In the genomic region with DNA sequence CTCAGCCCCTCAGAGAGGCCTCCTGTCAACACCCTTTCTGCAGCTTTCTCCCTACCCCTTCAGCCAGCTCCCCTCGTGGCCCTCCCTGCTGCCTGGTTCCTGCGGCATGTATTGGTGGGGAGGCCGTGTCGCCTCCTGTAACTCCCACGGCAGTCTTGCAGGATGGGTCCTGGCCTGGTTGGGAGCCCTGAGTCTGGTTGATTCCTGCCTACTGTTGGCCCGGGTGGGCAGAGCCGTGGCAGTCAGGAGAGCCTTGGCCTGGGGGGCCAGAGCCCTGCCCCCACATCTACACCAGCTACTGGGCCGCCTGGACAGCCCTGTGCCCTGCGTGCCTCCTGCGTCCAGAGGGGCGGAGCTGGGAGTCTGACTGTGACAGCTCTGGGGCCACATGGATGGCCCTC, we compare ENCODE assay signal across 1 cellular context.
TF ChIP-seq lines count a peak whose summit lies in the region.

No MANE protein-coding gene starts in this region.

TF ChIP-seq in GM23338, 12 proteins besides CTCF, POLR2A, EP300 and RAD21 (continued from another document):
- TF ChIP-seq, protein P1, sequence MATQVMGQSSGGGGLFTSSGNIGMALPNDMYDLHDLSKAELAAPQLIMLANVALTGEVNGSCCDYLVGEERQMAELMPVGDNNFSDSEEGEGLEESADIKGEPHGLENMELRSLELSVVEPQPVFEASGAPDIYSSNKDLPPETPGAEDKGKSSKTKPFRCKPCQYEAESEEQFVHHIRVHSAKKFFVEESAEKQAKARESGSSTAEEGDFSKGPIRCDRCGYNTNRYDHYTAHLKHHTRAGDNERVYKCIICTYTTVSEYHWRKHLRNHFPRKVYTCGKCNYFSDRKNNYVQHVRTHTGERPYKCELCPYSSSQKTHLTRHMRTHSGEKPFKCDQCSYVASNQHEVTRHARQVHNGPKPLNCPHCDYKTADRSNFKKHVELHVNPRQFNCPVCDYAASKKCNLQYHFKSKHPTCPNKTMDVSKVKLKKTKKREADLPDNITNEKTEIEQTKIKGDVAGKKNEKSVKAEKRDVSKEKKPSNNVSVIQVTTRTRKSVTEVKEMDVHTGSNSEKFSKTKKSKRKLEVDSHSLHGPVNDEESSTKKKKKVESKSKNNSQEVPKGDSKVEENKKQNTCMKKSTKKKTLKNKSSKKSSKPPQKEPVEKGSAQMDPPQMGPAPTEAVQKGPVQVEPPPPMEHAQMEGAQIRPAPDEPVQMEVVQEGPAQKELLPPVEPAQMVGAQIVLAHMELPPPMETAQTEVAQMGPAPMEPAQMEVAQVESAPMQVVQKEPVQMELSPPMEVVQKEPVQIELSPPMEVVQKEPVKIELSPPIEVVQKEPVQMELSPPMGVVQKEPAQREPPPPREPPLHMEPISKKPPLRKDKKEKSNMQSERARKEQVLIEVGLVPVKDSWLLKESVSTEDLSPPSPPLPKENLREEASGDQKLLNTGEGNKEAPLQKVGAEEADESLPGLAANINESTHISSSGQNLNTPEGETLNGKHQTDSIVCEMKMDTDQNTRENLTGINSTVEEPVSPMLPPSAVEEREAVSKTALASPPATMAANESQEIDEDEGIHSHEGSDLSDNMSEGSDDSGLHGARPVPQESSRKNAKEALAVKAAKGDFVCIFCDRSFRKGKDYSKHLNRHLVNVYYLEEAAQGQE (IDR thresholded peaks at IDR 0.05; ENCODE audit: unreplicated experiment), result no peak
- TF ChIP-seq EZH2 (IDR thresholded peaks at IDR 0.05; ENCODE audit: low read depth, unreplicated experiment), result no peak
- TF ChIP-seq NANOG (IDR thresholded peaks at IDR 0.05; ENCODE audit: borderline replicate concordance), result no peak
- TF ChIP-seq ZNF331 (CRISPR knock-in tag; IDR thresholded peaks at IDR 0.05; ENCODE audit: low read depth), result no peak
- TF ChIP-seq, protein P2, sequence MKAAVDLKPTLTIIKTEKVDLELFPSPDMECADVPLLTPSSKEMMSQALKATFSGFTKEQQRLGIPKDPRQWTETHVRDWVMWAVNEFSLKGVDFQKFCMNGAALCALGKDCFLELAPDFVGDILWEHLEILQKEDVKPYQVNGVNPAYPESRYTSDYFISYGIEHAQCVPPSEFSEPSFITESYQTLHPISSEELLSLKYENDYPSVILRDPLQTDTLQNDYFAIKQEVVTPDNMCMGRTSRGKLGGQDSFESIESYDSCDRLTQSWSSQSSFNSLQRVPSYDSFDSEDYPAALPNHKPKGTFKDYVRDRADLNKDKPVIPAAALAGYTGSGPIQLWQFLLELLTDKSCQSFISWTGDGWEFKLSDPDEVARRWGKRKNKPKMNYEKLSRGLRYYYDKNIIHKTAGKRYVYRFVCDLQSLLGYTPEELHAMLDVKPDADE (IDR thresholded peaks at IDR 0.05), result no peak
- TF ChIP-seq, protein P3, sequence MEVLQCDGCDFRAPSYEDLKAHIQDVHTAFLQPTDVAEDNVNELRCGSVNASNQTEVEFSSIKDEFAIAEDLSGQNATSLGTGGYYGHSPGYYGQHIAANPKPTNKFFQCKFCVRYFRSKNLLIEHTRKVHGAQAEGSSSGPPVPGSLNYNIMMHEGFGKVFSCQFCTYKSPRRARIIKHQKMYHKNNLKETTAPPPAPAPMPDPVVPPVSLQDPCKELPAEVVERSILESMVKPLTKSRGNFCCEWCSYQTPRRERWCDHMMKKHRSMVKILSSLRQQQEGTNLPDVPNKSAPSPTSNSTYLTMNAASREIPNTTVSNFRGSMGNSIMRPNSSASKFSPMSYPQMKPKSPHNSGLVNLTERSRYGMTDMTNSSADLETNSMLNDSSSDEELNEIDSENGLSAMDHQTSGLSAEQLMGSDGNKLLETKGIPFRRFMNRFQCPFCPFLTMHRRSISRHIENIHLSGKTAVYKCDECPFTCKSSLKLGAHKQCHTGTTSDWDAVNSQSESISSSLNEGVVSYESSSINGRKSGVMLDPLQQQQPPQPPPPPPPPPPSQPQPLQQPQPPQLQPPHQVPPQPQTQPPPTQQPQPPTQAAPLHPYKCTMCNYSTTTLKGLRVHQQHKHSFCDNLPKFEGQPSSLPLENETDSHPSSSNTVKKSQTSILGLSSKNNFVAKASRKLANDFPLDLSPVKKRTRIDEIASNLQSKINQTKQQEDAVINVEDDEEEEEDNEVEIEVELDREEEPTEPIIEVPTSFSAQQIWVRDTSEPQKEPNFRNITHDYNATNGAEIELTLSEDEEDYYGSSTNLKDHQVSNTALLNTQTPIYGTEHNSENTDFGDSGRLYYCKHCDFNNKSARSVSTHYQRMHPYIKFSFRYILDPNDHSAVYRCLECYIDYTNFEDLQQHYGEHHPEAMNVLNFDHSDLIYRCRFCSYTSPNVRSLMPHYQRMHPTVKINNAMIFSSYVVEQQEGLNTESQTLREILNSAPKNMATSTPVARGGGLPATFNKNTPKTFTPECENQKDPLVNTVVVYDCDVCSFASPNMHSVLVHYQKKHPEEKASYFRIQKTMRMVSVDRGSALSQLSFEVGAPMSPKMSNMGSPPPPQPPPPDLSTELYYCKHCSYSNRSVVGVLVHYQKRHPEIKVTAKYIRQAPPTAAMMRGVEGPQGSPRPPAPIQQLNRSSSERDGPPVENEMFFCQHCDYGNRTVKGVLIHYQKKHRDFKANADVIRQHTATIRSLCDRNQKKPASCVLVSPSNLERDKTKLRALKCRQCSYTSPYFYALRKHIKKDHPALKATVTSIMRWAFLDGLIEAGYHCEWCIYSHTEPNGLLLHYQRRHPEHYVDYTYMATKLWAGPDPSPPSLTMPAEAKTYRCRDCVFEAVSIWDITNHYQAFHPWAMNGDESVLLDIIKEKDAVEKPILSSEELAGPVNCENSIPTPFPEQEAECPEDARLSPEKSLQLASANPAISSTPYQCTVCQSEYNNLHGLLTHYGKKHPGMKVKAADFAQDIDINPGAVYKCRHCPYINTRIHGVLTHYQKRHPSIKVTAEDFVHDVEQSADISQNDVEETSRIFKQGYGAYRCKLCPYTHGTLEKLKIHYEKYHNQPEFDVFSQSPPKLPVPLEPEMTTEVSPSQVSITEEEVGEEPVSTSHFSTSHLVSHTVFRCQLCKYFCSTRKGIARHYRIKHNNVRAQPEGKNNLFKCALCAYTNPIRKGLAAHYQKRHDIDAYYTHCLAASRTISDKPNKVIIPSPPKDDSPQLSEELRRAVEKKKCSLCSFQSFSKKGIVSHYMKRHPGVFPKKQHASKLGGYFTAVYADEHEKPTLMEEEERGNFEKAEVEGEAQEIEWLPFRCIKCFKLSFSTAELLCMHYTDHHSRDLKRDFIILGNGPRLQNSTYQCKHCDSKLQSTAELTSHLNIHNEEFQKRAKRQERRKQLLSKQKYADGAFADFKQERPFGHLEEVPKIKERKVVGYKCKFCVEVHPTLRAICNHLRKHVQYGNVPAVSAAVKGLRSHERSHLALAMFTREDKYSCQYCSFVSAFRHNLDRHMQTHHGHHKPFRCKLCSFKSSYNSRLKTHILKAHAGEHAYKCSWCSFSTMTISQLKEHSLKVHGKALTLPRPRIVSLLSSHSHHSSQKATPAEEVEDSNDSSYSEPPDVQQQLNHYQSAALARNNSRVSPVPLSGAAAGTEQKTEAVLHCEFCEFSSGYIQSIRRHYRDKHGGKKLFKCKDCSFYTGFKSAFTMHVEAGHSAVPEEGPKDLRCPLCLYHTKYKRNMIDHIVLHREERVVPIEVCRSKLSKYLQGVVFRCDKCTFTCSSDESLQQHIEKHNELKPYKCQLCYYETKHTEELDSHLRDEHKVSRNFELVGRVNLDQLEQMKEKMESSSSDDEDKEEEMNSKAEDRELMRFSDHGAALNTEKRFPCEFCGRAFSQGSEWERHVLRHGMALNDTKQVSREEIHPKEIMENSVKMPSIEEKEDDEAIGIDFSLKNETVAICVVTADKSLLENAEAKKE (CRISPR knock-in tag; IDR thresholded peaks at IDR 0.05), result no peak
- TF ChIP-seq CREB1 (CRISPR knock-in tag; IDR thresholded peaks at IDR 0.05; ENCODE audit: low read depth), result no peak
- TF ChIP-seq STAT1 (IDR thresholded peaks at IDR 0.05; ENCODE audit: unreplicated experiment), result no peak
TF ChIP-seq in GM23338: peak in this region for 0.
